8 cellular contexts compared by ENCODE assay signal in genomic region chr12:116693259-116694227, GRCh38. TPM values are rescaled to one million over a fixed set of nuclear protein-coding genes. Genes with fewer than 3 reads are reported as not detected.
A peak's percentile ranks its signal among the peaks of the same experiment; 100 is the strongest.
DNase-seq lines count a peak whose midpoint lies in the region; ATAC-seq and TF ChIP-seq lines count a peak whose summit lies in the region.

No MANE protein-coding gene starts in this region.

- ATAC-seq in Panc1 (no peak), left cardiac atrium (peak in 1 of 2 donors; percentile 8), HG03108 (IDR thresholded peaks at IDR 0.05; ENCODE audit: unreplicated experiment) (no peak), GM21515 (IDR thresholded peaks at IDR 0.05; ENCODE audit: unreplicated experiment) (no peak)

- H3K9me3 ChIP-seq in Panc1 (ENCODE audit: control insufficient read depth, insufficient read depth, low read depth, low read length) (no peaks in the 10 kb centered on the region), skeletal muscle tissue (ENCODE audit: control insufficient read depth in 3 of 3, low read length in 3 of 3) (no peaks in the 10 kb centered on the region)

- no peak overlapping the region for H3K27ac Mint-ChIP-seq in IgD-negative memory B cell

- H3K9me3 Mint-ChIP-seq in IgD-negative memory B cell, result no peaks in the 10 kb centered on the region

- peak overlapping the region; percentile 3 to 87 (median 80) for H3K4me3 Mint-ChIP-seq in IgD-negative memory B cell

- peaks cover 25 to 34% (median 34%) of the 10 kb centered on the region in 3 donors for H3K4me1 Mint-ChIP-seq in IgD-negative memory B cell

- no TSS peak for BruUV-seq in Panc1 (replicated peaks; lab: Mats Ljungman, UMichigan)

- TF ChIP-seq CTCF in Panc1 (IDR thresholded peaks at IDR 0.05), result no peak

- no peak for DNase-seq in Panc1 (ENCODE audit: low read depth, low spot score)
- DNase-seq in left cardiac atrium, result peak; percentile 50
- DNase-seq in AML-193 (lab: John Stamatoyannopoulos, UW), result no peak
- no peak for DNase-seq in medulla oblongata (ENCODE audit: extremely low spot score)

- H3K9ac ChIP-seq in skeletal muscle tissue (ENCODE audit: low read depth in 1 of 3, low read length in 3 of 3), result peak overlapping the region; percentile 43 to 64 (median 50)

- intact Hi-C loops in Panc1 (cut with micrococcal nuclease; ENCODE audit: unreplicated experiment) (no loop called here), left cardiac atrium (cut with DNase I) (no loop called here)

- H3K36me3 ChIP-seq in Panc1 (ENCODE audit: control insufficient read depth, insufficient read depth, low read length) (no peaks in the 10 kb centered on the region), skeletal muscle tissue (ENCODE audit: control insufficient read depth in 3 of 3, insufficient read depth in 3 of 3, low read length in 3 of 3) (no peaks in the 10 kb centered on the region)

- H3K27ac ChIP-seq in Panc1 (ENCODE audit: low read length), result peak overlapping the region; percentile 2; the same call in 1 of the 2 replicates
- H3K27ac ChIP-seq in skeletal muscle tissue (ENCODE audit: low read depth, low read length), result no peak overlapping the region

- POLR2A ChIA-PET in Panc1 (lab: Charles Lee), result no interaction called here

- H3K4me1 ChIP-seq in Panc1 (ENCODE audit: control insufficient read depth, insufficient read depth, low read length), result peaks cover 13% of the 10 kb centered on the region
- peaks cover 8 to 21% (median 8%) of the 10 kb centered on the region in 3 donors for H3K4me1 ChIP-seq in skeletal muscle tissue (ENCODE audit: control insufficient read depth in 3 of 3, insufficient read depth in 3 of 3, low read length in 3 of 3)

- H3K4me3 ChIP-seq in Panc1 (ENCODE audit: low read depth in 2 of 2, low read length in 2 of 2) (no peak overlapping the region), skeletal muscle tissue (ENCODE audit: low read length in 3 of 3) (peak overlapping the region; percentile 40 to 54 (median 54))

- in situ Hi-C loops in Panc1 (cut with HindIII; ENCODE audit: low pct_unique_long_range_greater_than_20kb, low sequenced_read_pairs), result no loop called here

- no peaks in the 10 kb centered on the region for H3K36me3 Mint-ChIP-seq in IgD-negative memory B cell

- peaks cover 51% of the 10 kb centered on the region for H3K27me3 Mint-ChIP-seq in IgD-negative memory B cell

- CTCF ChIA-PET in Panc1 (lab: Charles Lee), result interaction anchor here (0.6 to 0.7 kb wide), 3 partner anchors 45 to 74 kb away, joined by 3 to 5 read pairs (median 3); partner anchors contain the start of gene RNFT2

- H3K27me3 ChIP-seq in Panc1 (ENCODE audit: control insufficient read depth, insufficient read depth, low read length) (no peaks in the 10 kb centered on the region), skeletal muscle tissue (ENCODE audit: control insufficient read depth in 3 of 3, insufficient read depth in 3 of 3, low read length in 3 of 3) (peaks cover 18 to 41% (median 29%) of the 10 kb centered on the region in 3 donors)

RNA-seq across cellular contexts. Expression of gene SPRING1, which starts 44.3 kb away (rescaled TPM):
- 33.0 TPM for polyA plus RNA-seq in IgD-negative memory B cell
- total RNA-seq in Panc1 (2021; ENCODE audit: unreplicated experiment) (71.1 TPM), left cardiac atrium (10 to 100 TPM; 10.7 to 15.8 TPM), skeletal muscle tissue (6.3 TPM)
- polyA plus RNA-seq in Panc1 (2012; ENCODE audit: insufficient read length), result 56.0 TPM

RNA-seq across cellular contexts. Expression of gene RNFT2, which starts 44.6 kb away (rescaled TPM):
- 3.3 TPM for polyA plus RNA-seq in IgD-negative memory B cell
- 12.3 TPM for total RNA-seq in Panc1 (2021; ENCODE audit: unreplicated experiment)
- 3.7 TPM for polyA plus RNA-seq in Panc1 (2012; ENCODE audit: insufficient read length)
- 1 to 10 TPM; 1.6 to 3.1 TPM for total RNA-seq in left cardiac atrium
- total RNA-seq in skeletal muscle tissue, result 1.0 TPM

Comparison
In these comparisons a context has a peak if more than half of its experiments do, and no peak if none do; other contexts are left out.
1. H3K4me3 ChIP-seq: peak in skeletal muscle tissue (3 of 3); none in Panc1 (0 of 2).